In genomic region chr5:121572061-121572460, GRCh38 we compare ENCODE assay signal across 28 cellular contexts.
"Had no signal": no experiment of that assay in that cellular context is flagged by ENCODE, and none has a peak within 500 bp of the region (broad histone marks: within the 10 kb centered on the region; RNA-seq: fewer than 3 reads in every experiment).

No MANE protein-coding gene starts in this region.

- H3K4me1 Mint-ChIP-seq: naive thymus-derived CD8-positive, alpha-beta T cell; nephron progenitor cell; stimulated activated naive CD8-positive, alpha-beta T cell treated with anti-CD3 and anti-CD28 coated beads, Interleukin-15, amount 100 ng/mL, for 72 hours had no signal

- H3K27ac ChIP-seq: colonic mucosa, epithelial cell of prostate, foreskin keratinocyte, gastroesophageal sphincter, heart right ventricle, lower lobe of right lung, pancreas, right lobe of liver, thyroid gland, vagina had no signal

- ATAC-seq: esophagus mucosa; foreskin keratinocyte; gastroesophageal sphincter; heart right ventricle; left ventricle myocardium superior; lower lobe of right lung; naive thymus-derived CD8-positive, alpha-beta T cell; pancreas; right lobe of liver; stimulated activated naive CD8-positive, alpha-beta T cell treated with anti-CD3 and anti-CD28 coated beads, Interleukin-15, amount 100 ng/mL, for 72 hours had no signal

- H3K36me3 ChIP-seq: colonic mucosa, gastroesophageal sphincter, heart right ventricle, lower lobe of right lung, pancreas, right lobe of liver, thyroid gland, vagina had no signal

- H3K4me3 ChIP-seq: colonic mucosa, gastroesophageal sphincter, heart right ventricle, lower lobe of right lung, pancreas, right lobe of liver, thyroid gland, vagina had no signal

- H3K27ac Mint-ChIP-seq: dendritic cell treated with granulocyte-macrophage colony-stimulating factor and Interleukin-4, amounts not matched to agents 40 ng/mL and 50 ng/mL, for 4 days; endodermal cell; naive thymus-derived CD8-positive, alpha-beta T cell; nephron progenitor cell; stimulated activated naive CD8-positive, alpha-beta T cell treated with anti-CD3 and anti-CD28 coated beads, Interleukin-15, amount 100 ng/mL, for 72 hours had no signal

- H3K4me3 Mint-ChIP-seq: dendritic cell treated with granulocyte-macrophage colony-stimulating factor and Interleukin-4, amounts not matched to agents 40 ng/mL and 50 ng/mL, for 4 days; endodermal cell; naive thymus-derived CD8-positive, alpha-beta T cell; nephron progenitor cell; stimulated activated naive CD8-positive, alpha-beta T cell treated with anti-CD3 and anti-CD28 coated beads, Interleukin-15, amount 100 ng/mL, for 72 hours had no signal

- H3K27me3 ChIP-seq: colonic mucosa, foreskin keratinocyte, gastroesophageal sphincter, heart right ventricle, pancreas, right lobe of liver, thyroid gland, vagina had no signal

- H3K27me3 Mint-ChIP-seq: dendritic cell treated with granulocyte-macrophage colony-stimulating factor and Interleukin-4, amounts not matched to agents 40 ng/mL and 50 ng/mL, for 4 days; naive thymus-derived CD8-positive, alpha-beta T cell; stimulated activated naive CD8-positive, alpha-beta T cell treated with anti-CD3 and anti-CD28 coated beads, Interleukin-15, amount 100 ng/mL, for 72 hours had no signal

- H3K9me3 Mint-ChIP-seq: endodermal cell had no signal

- H3K4me1 ChIP-seq: colonic mucosa, foreskin keratinocyte, gastroesophageal sphincter, heart right ventricle, lower lobe of right lung, pancreas, right lobe of liver, thyroid gland, vagina had no signal

- DNase-seq: colonic mucosa; effector CD8-positive, alpha-beta T cell; endodermal cell; foreskin keratinocyte; heart right ventricle; hippocampal formation; islet precursor cell; left ventricle myocardium superior; lower lobe of right lung; naive thymus-derived CD8-positive, alpha-beta T cell; nephron progenitor cell; occipital lobe; pancreas; right lobe of liver; small intestine; stimulated activated CD4-positive, alpha-beta T cell treated with anti-CD3 and anti-CD28 coated beads, Interleukin-12 subunit alpha, Interleukin-12 subunit beta, amount 100 ng/mL, for 4 hours; stimulated activated CD4-positive, alpha-beta T cell treated with anti-CD3 and anti-CD28 coated beads, Interleukin-1b, Interleukin-23, amount 100 ng/mL, for 48 hours; stimulated activated CD4-positive, alpha-beta T cell treated with anti-CD3 and anti-CD28 coated beads, Interleukin-4, amount 100 ng/mL, for 1 hour; stimulated activated CD8-positive, alpha-beta memory T cell treated with anti-CD3 and anti-CD28 coated beads, Interleukin-4, amount 100 ng/mL, for 48 hours; stimulated activated naive CD4-positive, alpha-beta T cell; stimulated activated naive CD8-positive, alpha-beta T cell treated with anti-CD3 and anti-CD28 coated beads, Interleukin-15, amount 100 ng/mL, for 72 hours; thyroid gland; trophoblast cell had no signal

- H3K9me3 ChIP-seq: colonic mucosa, gastroesophageal sphincter, heart right ventricle, lower lobe of right lung, pancreas, right lobe of liver, thyroid gland, vagina had no signal

- FAIRE-seq: pancreas, small intestine had no signal

- H3K36me3 Mint-ChIP-seq: naive thymus-derived CD8-positive, alpha-beta T cell had no signal
